Comparison of ENCODE assay signal across 9 cellular contexts in the genomic region with DNA sequence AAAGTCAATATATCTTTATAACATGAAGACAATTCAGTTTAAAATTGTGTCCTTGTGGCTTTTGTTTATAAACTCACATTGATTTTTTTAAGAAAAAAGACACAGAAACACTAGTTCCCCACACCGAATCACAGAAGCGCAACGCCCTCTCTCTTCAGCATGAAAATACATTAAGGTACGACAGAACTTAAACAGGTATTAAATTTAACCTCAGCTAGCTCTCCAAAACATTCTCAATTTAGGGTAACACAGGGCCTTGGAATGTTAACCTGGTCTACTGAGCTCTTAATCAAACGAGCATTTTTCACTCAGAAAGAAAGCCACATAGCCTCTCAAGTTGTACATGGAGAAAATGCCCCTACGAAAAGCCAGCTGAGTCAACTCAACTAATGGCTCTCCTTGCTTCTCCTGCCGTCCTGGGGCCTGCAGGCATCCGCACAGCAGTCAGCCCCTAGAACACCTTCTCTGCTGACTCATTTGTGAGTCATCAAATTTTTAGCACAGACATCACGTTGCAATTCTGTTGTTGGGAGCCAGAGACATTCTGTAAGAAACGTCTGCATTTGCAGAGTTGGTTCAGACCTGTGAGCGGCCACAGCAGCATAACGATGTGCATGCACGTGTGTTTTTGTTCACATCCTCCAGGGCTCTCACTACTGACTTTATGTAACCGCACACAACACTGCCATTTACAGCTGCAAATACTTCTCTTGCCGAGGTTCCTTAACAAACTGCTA.
DNase-seq lines count a peak whose midpoint lies in the region; ATAC-seq lines count a peak whose summit lies in the region.
"Had no signal": no experiment of that assay in that cellular context is flagged by ENCODE, and none has a peak within 500 bp of the region (broad histone marks: within the 10 kb centered on the region; RNA-seq: fewer than 3 reads in every experiment).

No MANE protein-coding gene starts in this region.

- DNase-seq in Daoy (ENCODE audit: low read depth), result peak; percentile 96
- peak; percentile 92 for DNase-seq in NCI-H146 treated with DMSO at 0.1 percent for 48 hours (lab: John Stamatoyannopoulos, UW; ENCODE audit: unreplicated experiment)
- peak; percentile 86 for DNase-seq in dedifferentiated amniotic fluid mesenchymal stem cell (ENCODE audit: extremely low spot score)
- DNase-seq in myocyte (ENCODE audit: low read depth), result peak; percentile 59
- no peak for DNase-seq in stimulated activated CD4-positive, alpha-beta T cell treated with anti-CD3 and anti-CD28 coated beads, Interleukin-4, amount 100 ng/mL, for 1 hour
- DNase-seq in stimulated activated CD8-positive, alpha-beta memory T cell treated with anti-CD3 and anti-CD28 coated beads, Interleukin-4, amount 100 ng/mL, for 48 hours, result no peak
- no peak for DNase-seq in DMS79 (lab: John Stamatoyannopoulos, UW)
- DNase-seq: stimulated activated CD4-positive, alpha-beta T cell treated with anti-CD3 and anti-CD28 coated beads, Interleukin-2, amount 100 ng/mL, for 48 hours had no signal

- ATAC-seq in HG03175 (IDR thresholded peaks at IDR 0.05; ENCODE audit: unreplicated experiment), result no peak

Comparison
In these comparisons a context has a peak if more than half of its experiments do, and no peak if none do; other contexts are left out.
1. DNase-seq: peak in Daoy (single experiment), NCI-H146 treated with DMSO at 0.1 percent for 48 hours (single experiment), dedifferentiated amniotic fluid mesenchymal stem cell (single experiment) and myocyte (single experiment); none in stimulated activated CD4-positive, alpha-beta T cell treated with anti-CD3 and anti-CD28 coated beads, Interleukin-4, amount 100 ng/mL, for 1 hour (single experiment), stimulated activated CD8-positive, alpha-beta memory T cell treated with anti-CD3 and anti-CD28 coated beads, Interleukin-4, amount 100 ng/mL, for 48 hours (single experiment) and DMS79 (single experiment).